In genomic region chr17:78250891-78251772, GRCh38 we compare ENCODE assay signal across 8 cellular contexts. TPM values are rescaled to one million over a fixed set of nuclear protein-coding genes. Genes with fewer than 3 reads are reported as not detected.
DNase-seq lines count a peak whose midpoint lies in the region; ATAC-seq, FAIRE-seq and TF ChIP-seq lines count a peak whose summit lies in the region.

No MANE protein-coding gene starts in this region.

- ATAC-seq in HG03159 (IDR thresholded peaks at IDR 0.05; ENCODE audit: unreplicated experiment): peak; percentile 47
- ATAC-seq in GM18511 (IDR thresholded peaks at IDR 0.05; ENCODE audit: unreplicated experiment): no peak

- no peak for TF ChIP-seq POLR2A in GM12892 (IDR thresholded peaks at IDR 0.05; ENCODE audit: low read depth, low read length)

- peak; percentile 97 for DNase-seq in GM12892 (ENCODE audit: insufficient read length)
- peak; percentile 88 for DNase-seq in NCI-H510A treated with DMSO at 0.1 percent for 48 hours (lab: John Stamatoyannopoulos, UW)
- DNase-seq in activated CD4-positive, CD25-positive, alpha-beta regulatory T cell treated with anti-CD3 and anti-CD28 coated beads, Interleukin-2, amount 50 U/mL, for 72 hours: peak; percentile 89
- DNase-seq in central memory CD4-positive, alpha-beta T cell: peak; percentile 77
- DNase-seq in kidney tubule cell (ENCODE audit: low spot score): peak; percentile 88
- peak; percentile 79 to 81 for DNase-seq in stimulated activated CD4-positive, alpha-beta T cell treated with anti-CD3 and anti-CD28 coated beads, Interleukin-1b, Interleukin-23, amount 100 ng/mL, for 4 hours (ENCODE audit: low read depth in 2 of 2)

- FAIRE-seq in GM12892 (lab: Jason Lieb, UNC): peak; percentile 78

RNA-seq across cellular contexts. Expression of gene TMEM235, which starts 19.7 kb away (rescaled TPM):
- polyA plus RNA-seq in GM12892 (2012; ENCODE audit: missing spikeins): not detected

RNA-seq across cellular contexts. Expression of gene BIRC5, which starts 37.1 kb away (rescaled TPM):
- 22.0 TPM for polyA plus RNA-seq in GM12892 (2012; ENCODE audit: missing spikeins)
